In genomic region chr5:97666767-97667166, GRCh38 we compare ENCODE assay signal across 19 cellular contexts.
DNase-seq lines count a peak whose midpoint lies in the region; ATAC-seq, FAIRE-seq and TF ChIP-seq lines count a peak whose summit lies in the region.
"Had no signal": no experiment of that assay in that cellular context is flagged by ENCODE, and none has a peak within 500 bp of the region (broad histone marks: within the 10 kb centered on the region; RNA-seq: fewer than 3 reads in every experiment).

No MANE protein-coding gene starts in this region.

- POLR2A ChIA-PET in CD4-positive, alpha-beta memory T cell (lab: Charles Lee; ENCODE audit: partially characterized antibody) = no interaction called here

- H3K9me3 Mint-ChIP-seq in CD4-positive, alpha-beta memory T cell = peaks cover 0 to 10% (median 2%) of the 10 kb centered on the region in 8 donors

- no peak overlapping the region for H3K27ac ChIP-seq in CD4-positive, alpha-beta memory T cell (ENCODE audit: low read depth, low read length)
- H3K27ac ChIP-seq in upper lobe of right lung = no peak overlapping the region
- H3K27ac ChIP-seq: A549, GM23248, HL-60 had no signal

- H3K27me3 ChIP-seq in bronchial epithelial cell (ENCODE audit: control insufficient read depth, insufficient read depth, low read length) (no peaks in the 10 kb centered on the region), upper lobe of right lung (no peaks in the 10 kb centered on the region)
- no peaks in the 10 kb centered on the region for H3K27me3 ChIP-seq in CD4-positive, alpha-beta memory T cell (ENCODE audit: insufficient read depth, low read length)

- intact Hi-C loops in CD4-positive, alpha-beta memory T cell (cut with micrococcal nuclease) = no loop called here
- intact Hi-C loops in upper lobe of right lung (cut with DNase I) = no loop called here

- DNase-seq in DMS53 treated with DMSO at 0.1 percent for 48 hours (lab: John Stamatoyannopoulos, UW; ENCODE audit: unreplicated experiment) (peak; percentile 85), LHCN-M2 (ENCODE audit: low read depth) (peak; percentile 4), bronchial epithelial cell (ENCODE audit: low read depth) (peak; percentile 2), fibroblast of villous mesenchyme (ENCODE audit: low read depth) (peak; percentile 18), upper lobe of right lung (no peak)
- DNase-seq in CD4-positive, alpha-beta memory T cell = no peak
- DNase-seq: Caco-2; CD8-positive, alpha-beta memory T cell; DMS79; EL; GM23248 had no signal

- H3K36me3 ChIP-seq in bronchial epithelial cell (ENCODE audit: control insufficient read depth, insufficient read depth, low read length) (no peaks in the 10 kb centered on the region), upper lobe of right lung (no peaks in the 10 kb centered on the region)
- H3K36me3 ChIP-seq in CD4-positive, alpha-beta memory T cell (ENCODE audit: insufficient read depth, low read length) = no peaks in the 10 kb centered on the region

- no peaks in the 10 kb centered on the region for H3K4me1 Mint-ChIP-seq in CD4-positive, alpha-beta memory T cell
- H3K4me1 Mint-ChIP-seq: CD14-positive monocyte; CD8-positive, alpha-beta memory T cell had no signal

- no peak overlapping the region for H3K27ac Mint-ChIP-seq in CD4-positive, alpha-beta memory T cell
- H3K27ac Mint-ChIP-seq: CD14-positive monocyte; CD8-positive, alpha-beta memory T cell had no signal

- H3K36me3 Mint-ChIP-seq in CD4-positive, alpha-beta memory T cell = no peaks in the 10 kb centered on the region
- H3K36me3 Mint-ChIP-seq: CD14-positive monocyte; CD8-positive, alpha-beta memory T cell had no signal

- H3K4me3 ChIP-seq in bronchial epithelial cell (ENCODE audit: low read depth, low read length) (no peak overlapping the region), fibroblast of villous mesenchyme (ENCODE audit: low read depth, low read length) (no peak overlapping the region), upper lobe of right lung (no peak overlapping the region)
- H3K4me3 ChIP-seq in CD4-positive, alpha-beta memory T cell (ENCODE audit: low read length in 2 of 2) = no peak overlapping the region
- H3K4me3 ChIP-seq: A549, GM23248 had no signal

- H3K27me3 Mint-ChIP-seq in CD4-positive, alpha-beta memory T cell = no peaks in the 10 kb centered on the region
- H3K27me3 Mint-ChIP-seq: CD8-positive, alpha-beta memory T cell had no signal

- no peak for ATAC-seq in GM21529 (IDR thresholded peaks at IDR 0.05; ENCODE audit: unreplicated experiment)
- no peak for ATAC-seq in GM21528 (IDR thresholded peaks at IDR 0.05; ENCODE audit: low FRiP score, unreplicated experiment)
- no peak for ATAC-seq in upper lobe of right lung
- ATAC-seq: A549 had no signal

- no peak overlapping the region for H3K4me3 Mint-ChIP-seq in CD4-positive, alpha-beta memory T cell
- H3K4me3 Mint-ChIP-seq: CD14-positive monocyte; CD8-positive, alpha-beta memory T cell had no signal

- CTCF ChIA-PET in CD4-positive, alpha-beta memory T cell (lab: Charles Lee; ENCODE audit: partially characterized antibody) = no interaction called here

- no peaks in the 10 kb centered on the region for H3K4me1 ChIP-seq in CD4-positive, alpha-beta memory T cell (ENCODE audit: insufficient read depth, low read length)
- no peaks in the 10 kb centered on the region for H3K4me1 ChIP-seq in upper lobe of right lung
- H3K4me1 ChIP-seq: A549, Caco-2 had no signal

- FAIRE-seq in bronchial epithelial cell (lab: Jason Lieb, UNC) = no peak
- FAIRE-seq: A549, G401.6, GM12891, H54 had no signal

- TF ChIP-seq CTCF in bronchial epithelial cell (IDR thresholded peaks at IDR 0.05; ENCODE audit: insufficient read depth, low read length, severe bottlenecking) (no peak), fibroblast of villous mesenchyme (IDR thresholded peaks at IDR 0.05; ENCODE audit: insufficient read depth, low read depth, low read length) (no peak), upper lobe of right lung (IDR thresholded peaks at IDR 0.05) (no peak)

- no peaks in the 10 kb centered on the region for H3K9me3 ChIP-seq in CD4-positive, alpha-beta memory T cell (ENCODE audit: control insufficient read depth in 1 of 2, low read length in 2 of 2)
- H3K9me3 ChIP-seq in upper lobe of right lung = no peaks in the 10 kb centered on the region
- H3K9me3 ChIP-seq: A549, Caco-2 had no signal

Comparison
In these comparisons a context has a peak if more than half of its experiments do, and no peak if none do; other contexts are left out.
1. DNase-seq: peak in DMS53 treated with DMSO at 0.1 percent for 48 hours (single experiment), LHCN-M2 (single experiment), bronchial epithelial cell (single experiment) and fibroblast of villous mesenchyme (single experiment); none in CD4-positive, alpha-beta memory T cell (0 of 5) and upper lobe of right lung (single experiment).